Comparison of ENCODE assay signal across 15 cellular contexts in genomic region chr20:1618954-1619550, GRCh38. TPM values are rescaled to one million over a fixed set of nuclear protein-coding genes. Genes with fewer than 3 reads are reported as not detected.
DNase-seq lines count a peak whose midpoint lies in the region; ATAC-seq and TF ChIP-seq lines count a peak whose summit lies in the region.
"Had no signal": no experiment of that assay in that cellular context is flagged by ENCODE, and none has a peak within 500 bp of the region (broad histone marks: within the 10 kb centered on the region; RNA-seq: fewer than 3 reads in every experiment).

No MANE protein-coding gene starts in this region.

- H3K4me3 ChIP-seq in left ventricle myocardium inferior (no peak overlapping the region), upper lobe of left lung (peak overlapping the region in 1 of 4 donors; percentile 26), adrenal gland (no peak overlapping the region)
- H3K4me3 ChIP-seq: psoas muscle had no signal

- TF ChIP-seq CTCF in left ventricle myocardium inferior (IDR thresholded peaks at IDR 0.05; ENCODE audit: borderline replicate concordance) (no peak), upper lobe of left lung (IDR thresholded peaks at IDR 0.05) (no peak), adrenal gland (IDR thresholded peaks at IDR 0.05) (no peak)

- in situ Hi-C loops in ACHN (cut with HindIII; ENCODE audit: low pct_ligation_motif_present, low pct_unique_long_range_greater_than_20kb, low sequenced_read_pairs): no loop called here

- no peak overlapping the region for H3K27ac ChIP-seq in left ventricle myocardium inferior (replicated peaks)
- H3K27ac ChIP-seq in upper lobe of left lung: peak overlapping the region; percentile 68 to 87 (median 84)
- H3K27ac ChIP-seq in adrenal gland: no peak overlapping the region
- H3K27ac ChIP-seq: psoas muscle had no signal

- DNase-seq in Right ventricle myocardium superior: no peak
- no peak for DNase-seq in left ventricle myocardium inferior
- DNase-seq in RKO (ENCODE audit: low spot score): peak; percentile 0
- DNase-seq in left lobe of liver (ENCODE audit: low spot score): no peak
- DNase-seq in upper lobe of left lung: no peak
- DNase-seq in adrenal gland: no peak
- no peak for DNase-seq in ACHN
- DNase-seq: EL; NCI-H2227 treated with DMSO at 0.1 percent for 48 hours; psoas muscle; stimulated activated CD4-positive, alpha-beta T cell treated with anti-CD3 and anti-CD28 coated beads, Interleukin-2, amount 100 ng/mL, for 24 hours had no signal

- TF ChIP-seq POLR2A in upper lobe of left lung (IDR thresholded peaks at IDR 0.05) (no peak), adrenal gland (IDR thresholded peaks at IDR 0.05) (no peak)

- peaks cover 19% of the 10 kb centered on the region for H3K27me3 ChIP-seq in left ventricle myocardium inferior (ENCODE audit: low read depth)
- no peaks in the 10 kb centered on the region for H3K27me3 ChIP-seq in upper lobe of left lung
- no peaks in the 10 kb centered on the region for H3K27me3 ChIP-seq in adrenal gland

- no peak for TF ChIP-seq EP300 in upper lobe of left lung (IDR thresholded peaks at IDR 0.05)

- H3K4me1 ChIP-seq in left ventricle myocardium inferior: no peaks in the 10 kb centered on the region
- peaks cover 0 to 17% (median 5%) of the 10 kb centered on the region in 4 donors for H3K4me1 ChIP-seq in upper lobe of left lung
- H3K4me1 ChIP-seq in adrenal gland (replicated peaks in 1 of 2): no peaks in the 10 kb centered on the region
- H3K4me1 ChIP-seq: psoas muscle had no signal

- intact Hi-C loops in Right ventricle myocardium superior (cut with DNase I) (no loop called here), left ventricle myocardium inferior (cut with micrococcal nuclease) (no loop called here), adrenal gland (cut with DNase I) (no loop called here)

- ATAC-seq in Right ventricle myocardium superior (ENCODE audit: poor library complexity) (peak; percentile 36), left lobe of liver (peak; percentile 29), upper lobe of left lung (ENCODE audit: low FRiP score in 2 of 2) (peak; percentile 78 to 79), HG02884 (IDR thresholded peaks at IDR 0.05; ENCODE audit: unreplicated experiment) (no peak)
- ATAC-seq: Panc1, psoas muscle had no signal

- H3K36me3 ChIP-seq in left ventricle myocardium inferior (no peaks in the 10 kb centered on the region), upper lobe of left lung (no peaks in the 10 kb centered on the region), adrenal gland (replicated peaks in 1 of 2) (no peaks in the 10 kb centered on the region)

- H3K9me3 ChIP-seq in left ventricle myocardium inferior (replicated peaks) (peaks cover 18% of the 10 kb centered on the region), upper lobe of left lung (peaks cover 0 to 9% (median 0%) of the 10 kb centered on the region in 4 donors), adrenal gland (replicated peaks in 1 of 3) (no peaks in the 10 kb centered on the region)

RNA-seq across cellular contexts. Expression of gene SIRPB1, which starts 0.8 kb away (rescaled TPM):
- total RNA-seq in Right ventricle myocardium superior: 0.35 TPM
- total RNA-seq in left ventricle myocardium inferior: 0.27 TPM
- total RNA-seq in left lobe of liver: 0.40 TPM
- 10 to 100 TPM; 15.7 to 52.0 (median 25.3) TPM for total RNA-seq in upper lobe of left lung
- 10 to 100 TPM in 1 of 8 donors, 1 to 10 TPM in 6, under 1 TPM in 1; 0.49 to 15.1 (median 5.6) TPM for total RNA-seq in adrenal gland
- 1 to 10 TPM in 2 of 3 donors, under 1 TPM in 1; 0.51 to 4.0 (median 3.7) TPM for polyA plus RNA-seq in adrenal gland

RNA-seq across cellular contexts. Expression of gene SIRPG, which starts 38.5 kb away (rescaled TPM):
- total RNA-seq in Right ventricle myocardium superior (not detected), left ventricle myocardium inferior (not detected), left lobe of liver (not detected), upper lobe of left lung (1 to 10 TPM in 1 of 6 donors, under 1 TPM in 2, not detected in 3; 0.71 to 2.4 (median 0.97) TPM), adrenal gland (1 to 10 TPM in 1 of 8 donors, under 1 TPM in 5, not detected in 2; 0.25 to 2.0 (median 0.47) TPM)
- 1 to 10 TPM in 1 of 3 donors, under 1 TPM in 2; 0.35 to 1.0 (median 0.77) TPM for polyA plus RNA-seq in adrenal gland
- total RNA-seq: H1, MCF 10A had no signal

Comparison
In these comparisons a context has a peak if more than half of its experiments do, and no peak if none do; other contexts are left out.
1. H3K27ac ChIP-seq: peak in upper lobe of left lung (4 of 4); none in left ventricle myocardium inferior (single experiment) and adrenal gland (0 of 5).